ENCODE assay signal across 2 cellular contexts in the genomic region with DNA sequence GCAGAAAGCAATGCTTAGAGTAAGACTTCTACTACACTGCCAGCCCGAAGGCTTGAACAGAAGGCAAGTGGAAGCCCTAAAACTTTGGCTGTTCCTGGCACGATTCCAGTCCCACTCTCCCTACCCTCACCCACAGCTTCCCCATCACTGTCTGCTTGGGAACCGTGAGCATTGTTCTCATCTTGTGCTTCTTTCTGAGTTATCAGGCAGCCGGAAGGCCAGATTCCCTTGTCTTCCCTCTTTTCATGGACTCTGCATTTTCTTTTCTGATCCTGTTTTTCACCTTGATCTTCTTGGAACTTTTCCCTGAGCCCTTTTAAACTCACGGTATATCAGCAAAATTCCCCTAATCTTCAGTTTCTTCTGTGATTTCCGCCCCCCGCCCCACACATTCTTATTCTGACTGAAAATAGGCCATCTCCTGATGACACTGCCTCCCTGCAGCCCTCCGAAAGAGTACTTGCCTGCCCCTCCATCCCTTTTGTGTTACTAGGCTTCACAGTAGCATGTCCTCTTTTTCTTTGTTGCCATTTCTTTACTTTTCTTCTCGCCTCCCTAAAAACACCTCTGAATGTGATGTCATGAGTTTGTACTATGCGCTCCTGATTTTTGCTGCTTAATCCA.
TF ChIP-seq lines count a peak whose summit lies in the region.

No MANE protein-coding gene starts in this region.

TF ChIP-seq in HepG2, 621 proteins besides CTCF, POLR2A, EP300 and RAD21:
- TF ChIP-seq, protein P1, sequence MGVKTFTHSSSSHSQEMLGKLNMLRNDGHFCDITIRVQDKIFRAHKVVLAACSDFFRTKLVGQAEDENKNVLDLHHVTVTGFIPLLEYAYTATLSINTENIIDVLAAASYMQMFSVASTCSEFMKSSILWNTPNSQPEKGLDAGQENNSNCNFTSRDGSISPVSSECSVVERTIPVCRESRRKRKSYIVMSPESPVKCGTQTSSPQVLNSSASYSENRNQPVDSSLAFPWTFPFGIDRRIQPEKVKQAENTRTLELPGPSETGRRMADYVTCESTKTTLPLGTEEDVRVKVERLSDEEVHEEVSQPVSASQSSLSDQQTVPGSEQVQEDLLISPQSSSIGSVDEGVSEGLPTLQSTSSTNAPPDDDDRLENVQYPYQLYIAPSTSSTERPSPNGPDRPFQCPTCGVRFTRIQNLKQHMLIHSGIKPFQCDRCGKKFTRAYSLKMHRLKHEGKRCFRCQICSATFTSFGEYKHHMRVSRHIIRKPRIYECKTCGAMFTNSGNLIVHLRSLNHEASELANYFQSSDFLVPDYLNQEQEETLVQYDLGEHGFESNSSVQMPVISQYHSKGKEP (CRISPR knock-in tag; IDR thresholded peaks at IDR 0.05): no peak
- TF ChIP-seq GATAD1 (CRISPR knock-in tag; IDR thresholded peaks at IDR 0.05): no peak
- TF ChIP-seq JDP2 (CRISPR knock-in tag; IDR thresholded peaks at IDR 0.05; ENCODE audit: borderline replicate concordance): no peak
- no peak for TF ChIP-seq DNMT3B (CRISPR knock-in tag; conservative IDR thresholded peaks at IDR 0.05)
- no peak for TF ChIP-seq SNAPC2 (CRISPR knock-in tag; IDR thresholded peaks at IDR 0.05)
- TF ChIP-seq CC2D1A (CRISPR knock-in tag; IDR thresholded peaks at IDR 0.05): no peak
- TF ChIP-seq CBFB (CRISPR knock-in tag; IDR thresholded peaks at IDR 0.05): no peak
- TF ChIP-seq AHR (CRISPR knock-in tag; IDR thresholded peaks at IDR 0.05): no peak
- no peak for TF ChIP-seq ZNF605 (CRISPR knock-in tag; IDR thresholded peaks at IDR 0.05)
TF ChIP-seq in HepG2: peak in this region for 0.

TF ChIP-seq in endothelial cell of umbilical vein, 7 proteins besides CTCF, POLR2A, EP300 and RAD21:
- TF ChIP-seq MYC (IDR thresholded peaks at IDR 0.05; ENCODE audit: low read depth, low read length) (no peak), JUN (IDR thresholded peaks at IDR 0.05; ENCODE audit: borderline replicate concordance, insufficient read depth, insufficient read length, low read depth) (no peak), POLR2AphosphoS5 (IDR thresholded peaks at IDR 0.05; ENCODE audit: insufficient read depth, low read depth, low read length) (no peak), EZH2 (IDR thresholded peaks at IDR 0.05; ENCODE audit: borderline replicate concordance, low read depth, low read length, severe bottlenecking) (no peak), GATA2 (IDR thresholded peaks at IDR 0.05; ENCODE audit: insufficient read depth, insufficient read length, low read depth, low read length) (no peak), FOS (IDR thresholded peaks at IDR 0.05; ENCODE audit: borderline replicate concordance, insufficient read depth, low read length) (no peak)
- TF ChIP-seq, protein P2, sequence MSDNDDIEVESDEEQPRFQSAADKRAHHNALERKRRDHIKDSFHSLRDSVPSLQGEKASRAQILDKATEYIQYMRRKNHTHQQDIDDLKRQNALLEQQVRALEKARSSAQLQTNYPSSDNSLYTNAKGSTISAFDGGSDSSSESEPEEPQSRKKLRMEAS (IDR thresholded peaks at IDR 0.05; ENCODE audit: insufficient read depth, insufficient read length): no peak
